Comparison of ENCODE assay signal across 21 cellular contexts in genomic region chr5:96871686-96872085, GRCh38. TPM values are rescaled to one million over a fixed set of nuclear protein-coding genes. Genes with fewer than 3 reads are reported as not detected.
A peak's percentile ranks its signal among the peaks of the same experiment; 100 is the strongest.
DNase-seq lines count a peak whose midpoint lies in the region; ATAC-seq and TF ChIP-seq lines count a peak whose summit lies in the region.
"Had no signal": no experiment of that assay in that cellular context is flagged by ENCODE, and none has a peak within 500 bp of the region (broad histone marks: within the 10 kb centered on the region; RNA-seq: fewer than 3 reads in every experiment).

No MANE protein-coding gene starts in this region.

- no peak for ATAC-seq in stimulated activated naive CD8-positive, alpha-beta T cell treated with anti-CD3 and anti-CD28 coated beads, Interleukin-15, Interleukin-2, amounts not matched to agents 100 U/mL and 50 U/mL, for 24 hours
- ATAC-seq in stimulated activated naive CD8-positive, alpha-beta T cell treated with anti-CD3 and anti-CD28 coated beads, Interleukin-15, amount 100 ng/mL, for 72 hours = no peak
- ATAC-seq: foreskin keratinocyte, lower lobe of right lung, pancreas, right lobe of liver, Right ventricle myocardium inferior had no signal

- CTCF ChIA-PET in OCI-LY7 (lab: Charles Lee; ENCODE audit: unreplicated experiment) = interaction anchor here (0.8 to 1.0 kb wide), 3 partner anchors 126 to 296 kb away, joined by 3 read pairs; no protein-coding TSS in a partner anchor

- POLR2A ChIA-PET in OCI-LY7 (lab: Charles Lee) = interaction anchor here (0.6 to 4.4 kb wide), 29 partner anchors 9 to 1012 kb away, joined by 3 to 53 read pairs (median 4); partner anchors contain the start of genes ERAP1, LIX1 and LNPEP

- no peak for DNase-seq in stimulated activated naive CD8-positive, alpha-beta T cell treated with anti-CD3 and anti-CD28 coated beads, Interleukin-15, Interleukin-2, amounts not matched to agents 100 U/mL and 50 U/mL, for 24 hours
- DNase-seq in OCI-LY7 (ENCODE audit: low spot score) (no peak), GM13976 (ENCODE audit: low spot score) (no peak), NCI-H446 treated with DMSO at 0.1 percent for 48 hours (lab: John Stamatoyannopoulos, UW) (no peak), NCI-H82 treated with DMSO at 0.1 percent for 48 hours (lab: John Stamatoyannopoulos, UW; ENCODE audit: unreplicated experiment) (no peak)
- DNase-seq in stimulated activated naive CD8-positive, alpha-beta T cell treated with anti-CD3 and anti-CD28 coated beads, Interleukin-15, amount 100 ng/mL, for 72 hours = no peak
- DNase-seq: activated CD8-positive, alpha-beta memory T cell treated with anti-CD3 and anti-CD28 coated beads, Interleukin-2, amount 50 U/mL, for 48 hours; DMS79 treated with DMSO at 0.1 percent for 48 hours; foreskin keratinocyte; Kasumi-1; lower lobe of right lung; NCI-H1105; NCI-H510A; pancreas; right lobe of liver; stimulated activated naive CD4-positive, alpha-beta T cell treated with Interleukin-2 at 50 U/mL for 16 hours; transverse colon had no signal

- no peaks in the 10 kb centered on the region for H3K36me3 Mint-ChIP-seq in stimulated activated naive CD8-positive, alpha-beta T cell treated with anti-CD3 and anti-CD28 coated beads, Interleukin-15, Interleukin-2, amounts not matched to agents 100 ng/mL and 50 ng/mL, for 24 hours (ENCODE audit: low read depth)
- H3K36me3 Mint-ChIP-seq in activated naive CD8-positive, alpha-beta T cell = no peaks in the 10 kb centered on the region

- H3K4me1 Mint-ChIP-seq in stimulated activated naive CD8-positive, alpha-beta T cell treated with anti-CD3 and anti-CD28 coated beads, Interleukin-15, Interleukin-2, amounts not matched to agents 100 ng/mL and 50 ng/mL, for 24 hours (ENCODE audit: low read depth) = peaks cover 70% of the 10 kb centered on the region
- peaks cover 69% of the 10 kb centered on the region for H3K4me1 Mint-ChIP-seq in activated naive CD8-positive, alpha-beta T cell (ENCODE audit: low read depth)
- H3K4me1 Mint-ChIP-seq in stimulated activated naive CD8-positive, alpha-beta T cell treated with anti-CD3 and anti-CD28 coated beads, Interleukin-15, amount 100 ng/mL, for 72 hours = peaks cover 72% of the 10 kb centered on the region

- H3K27ac ChIP-seq in OCI-LY7 (ENCODE audit: low read depth, low read length, poor library complexity, severe bottlenecking) = peak overlapping the region; percentile 63
- H3K27ac ChIP-seq: foreskin keratinocyte, lower lobe of right lung, pancreas, right lobe of liver, transverse colon had no signal

- H3K27ac Mint-ChIP-seq in stimulated activated naive CD8-positive, alpha-beta T cell treated with anti-CD3 and anti-CD28 coated beads, Interleukin-15, Interleukin-2, amounts not matched to agents 100 ng/mL and 50 ng/mL, for 24 hours = no peak overlapping the region
- H3K27ac Mint-ChIP-seq in activated naive CD8-positive, alpha-beta T cell = peak overlapping the region; percentile 51
- H3K27ac Mint-ChIP-seq in stimulated activated naive CD8-positive, alpha-beta T cell treated with anti-CD3 and anti-CD28 coated beads, Interleukin-15, amount 100 ng/mL, for 72 hours = peak overlapping the region in 1 of 2 donors; percentile 88
- H3K27ac Mint-ChIP-seq: dendritic cell treated with granulocyte-macrophage colony-stimulating factor and Interleukin-4, amounts not matched to agents 40 ng/mL and 50 ng/mL, for 4 days had no signal

- H3K4me1 ChIP-seq in OCI-LY7 (ENCODE audit: insufficient read depth, low read length, poor library complexity, severe bottlenecking) = peaks cover 66% of the 10 kb centered on the region
- H3K4me1 ChIP-seq: foreskin keratinocyte, lower lobe of right lung, pancreas, right lobe of liver had no signal

- H3K4me2 ChIP-seq in OCI-LY7 (ENCODE audit: low read length) = peak overlapping the region; percentile 71

- in situ Hi-C loops in GM13976 (cut with MboI; ENCODE audit: low sequenced_read_pairs, unreplicated experiment) = no loop called here

- BruUV-seq in OCI-LY7 (replicated peaks; lab: Mats Ljungman, UMichigan) = no TSS peak

- no peaks in the 10 kb centered on the region for H3K9me2 ChIP-seq in OCI-LY7 (ENCODE audit: insufficient read depth, low read length)

- peaks cover 4% of the 10 kb centered on the region; the same call in 1 of the 2 replicates for H3K79me2 ChIP-seq in OCI-LY7 (ENCODE audit: insufficient read depth, low read depth, low read length)

- peak overlapping the region; percentile 96 for H2AFZ ChIP-seq in OCI-LY7 (ENCODE audit: low read length)

- intact Hi-C loops in OCI-LY7 (cut with micrococcal nuclease; ENCODE audit: unreplicated experiment) = loop anchor here (2.0 kb wide), 1 partner anchor 91 kb away; no protein-coding TSS in a partner anchor

- TF ChIP-seq CTCF in OCI-LY7 (conservative IDR thresholded peaks at IDR 0.05; ENCODE audit: low read length) (no peak), GM13976 (IDR thresholded peaks at IDR 0.05; ENCODE audit: borderline replicate concordance, control extremely low read depth, extremely low read depth, insufficient read depth, missing control alignments) (no peak)

- H3K36me3 ChIP-seq in OCI-LY7 (ENCODE audit: insufficient read depth, low read length) = no peaks in the 10 kb centered on the region
- H3K36me3 ChIP-seq: lower lobe of right lung, pancreas, right lobe of liver, transverse colon had no signal

- no peaks in the 10 kb centered on the region for H3K9me3 Mint-ChIP-seq in stimulated activated naive CD8-positive, alpha-beta T cell treated with anti-CD3 and anti-CD28 coated beads, Interleukin-15, Interleukin-2, amounts not matched to agents 100 ng/mL and 50 ng/mL, for 24 hours
- H3K9me3 Mint-ChIP-seq in activated naive CD8-positive, alpha-beta T cell (ENCODE audit: low read depth) = no peaks in the 10 kb centered on the region
- H3K9me3 Mint-ChIP-seq in stimulated activated naive CD8-positive, alpha-beta T cell treated with anti-CD3 and anti-CD28 coated beads, Interleukin-15, amount 100 ng/mL, for 72 hours = no peaks in the 10 kb centered on the region
- H3K9me3 Mint-ChIP-seq: dendritic cell treated with granulocyte-macrophage colony-stimulating factor and Interleukin-4, amounts not matched to agents 40 ng/mL and 50 ng/mL, for 4 days had no signal

- H3K4me3 Mint-ChIP-seq in stimulated activated naive CD8-positive, alpha-beta T cell treated with anti-CD3 and anti-CD28 coated beads, Interleukin-15, Interleukin-2, amounts not matched to agents 100 ng/mL and 50 ng/mL, for 24 hours = peak overlapping the region; percentile 1
- H3K4me3 Mint-ChIP-seq in activated naive CD8-positive, alpha-beta T cell = peak overlapping the region; percentile 24
- H3K4me3 Mint-ChIP-seq in stimulated activated naive CD8-positive, alpha-beta T cell treated with anti-CD3 and anti-CD28 coated beads, Interleukin-15, amount 100 ng/mL, for 72 hours = peak overlapping the region; percentile 57 to 66
- H3K4me3 Mint-ChIP-seq: dendritic cell treated with granulocyte-macrophage colony-stimulating factor and Interleukin-4, amounts not matched to agents 40 ng/mL and 50 ng/mL, for 4 days had no signal

- H3K27me3 Mint-ChIP-seq in stimulated activated naive CD8-positive, alpha-beta T cell treated with anti-CD3 and anti-CD28 coated beads, Interleukin-15, Interleukin-2, amounts not matched to agents 100 ng/mL and 50 ng/mL, for 24 hours = no peaks in the 10 kb centered on the region
- H3K27me3 Mint-ChIP-seq in activated naive CD8-positive, alpha-beta T cell = no peaks in the 10 kb centered on the region
- no peaks in the 10 kb centered on the region for H3K27me3 Mint-ChIP-seq in stimulated activated naive CD8-positive, alpha-beta T cell treated with anti-CD3 and anti-CD28 coated beads, Interleukin-15, amount 100 ng/mL, for 72 hours

- no peaks in the 10 kb centered on the region for H3K9me3 ChIP-seq in OCI-LY7 (ENCODE audit: low read length)
- H3K9me3 ChIP-seq: lower lobe of right lung, pancreas, right lobe of liver, transverse colon had no signal

- peak overlapping the region; percentile 46 for H3K4me3 ChIP-seq in OCI-LY7 (ENCODE audit: low read depth, low read length, poor library complexity, severe bottlenecking)
- H3K4me3 ChIP-seq: lower lobe of right lung, pancreas, right lobe of liver, transverse colon had no signal

- H4K20me1 ChIP-seq in OCI-LY7 (ENCODE audit: insufficient read depth, low read length) = no peaks in the 10 kb centered on the region

RNA-seq across cellular contexts. Expression of gene ERAP2, which starts 4.6 kb away (rescaled TPM):
- total RNA-seq in OCI-LY7 (2014; rRNA removed; shearing (Covaris generic)) = 29.3 and 35.6 TPM in 2 replicates
- total RNA-seq in OCI-LY7 (2022) = 19.5 and 26.2 TPM in 2 replicates

Comparison
In these comparisons a context has a peak if more than half of its experiments do, and no peak if none do; other contexts are left out.
1. H3K4me3 Mint-ChIP-seq: peak in every context shown above with its lines; median percentile 62 in stimulated activated naive CD8-positive, alpha-beta T cell treated with anti-CD3 and anti-CD28 coated beads, Interleukin-15, amount 100 ng/mL, for 72 hours; 24 in activated naive CD8-positive, alpha-beta T cell; 1 in stimulated activated naive CD8-positive, alpha-beta T cell treated with anti-CD3 and anti-CD28 coated beads, Interleukin-15, Interleukin-2, amounts not matched to agents 100 ng/mL and 50 ng/mL, for 24 hours.